In the genomic region with DNA sequence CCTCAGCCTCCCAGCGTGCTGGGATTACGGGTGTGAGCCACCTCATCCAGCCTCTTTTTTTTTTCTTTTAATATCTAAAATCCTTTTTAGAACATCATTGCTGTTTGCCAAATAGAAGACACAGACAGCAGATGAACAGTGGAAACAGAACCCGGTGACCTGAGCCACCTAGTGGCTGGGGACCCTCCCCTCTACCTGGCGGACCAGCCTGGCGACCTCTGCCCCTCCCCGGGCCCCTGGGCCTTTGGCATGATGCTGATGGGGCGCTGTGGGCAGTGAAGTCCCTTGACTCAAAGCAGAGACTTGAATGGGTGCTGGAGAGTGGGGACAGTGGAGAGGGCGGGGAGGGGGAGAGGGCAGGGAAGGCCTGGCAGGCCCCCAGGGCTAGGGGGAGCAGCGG, we compare ENCODE assay signal across 1 cellular context. TPM values are rescaled to one million over a fixed set of nuclear protein-coding genes. Genes with fewer than 3 reads are reported as not detected.
"Had no signal": no experiment of that assay in that cellular context is flagged by ENCODE, and none has a peak within 500 bp of the region (broad histone marks: within the 10 kb centered on the region; RNA-seq: fewer than 3 reads in every experiment).

No MANE protein-coding gene starts in this region.

RNA-seq across cellular contexts. Expression of a gene that starts 51.8 kb away (rescaled TPM):
- total RNA-seq: vagina had no signal
